Comparison of ENCODE assay signal across 10 cellular contexts in genomic region chr3:15305366-15305844, GRCh38. TPM values are rescaled to one million over a fixed set of nuclear protein-coding genes. Genes with fewer than 3 reads are reported as not detected.
DNase-seq lines count a peak whose midpoint lies in the region; ATAC-seq and TF ChIP-seq lines count a peak whose summit lies in the region.
"Had no signal": no experiment of that assay in that cellular context is flagged by ENCODE, and none has a peak within 500 bp of the region (broad histone marks: within the 10 kb centered on the region; RNA-seq: fewer than 3 reads in every experiment).

No MANE protein-coding gene starts in this region.

- H3K27me3 ChIP-seq in sigmoid colon = no peaks in the 10 kb centered on the region

- H3K36me3 ChIP-seq in OCI-LY7 (ENCODE audit: insufficient read depth, low read length) (peaks cover 39% of the 10 kb centered on the region; the same call in 1 of the 2 replicates), sigmoid colon (peaks cover 0 to 10% (median 0%) of the 10 kb centered on the region in 4 donors)

- BruUV-seq in OCI-LY7 (replicated peaks; lab: Mats Ljungman, UMichigan) = no TSS peak

- ATAC-seq in esophagus mucosa = peak; percentile 31
- ATAC-seq in GM21576 (IDR thresholded peaks at IDR 0.05; ENCODE audit: unreplicated experiment) = no peak
- ATAC-seq: sciatic nerve had no signal

- no peak overlapping the region for H3K4me2 ChIP-seq in OCI-LY7 (ENCODE audit: low read length)

- H4K20me1 ChIP-seq in OCI-LY7 (ENCODE audit: insufficient read depth, low read length) = no peaks in the 10 kb centered on the region

- 83 to 84% methylated on average over 6 of the region's 6 CpGs for WGBS in sigmoid colon, 2 donors

- no peaks in the 10 kb centered on the region for H3K9me2 ChIP-seq in OCI-LY7 (ENCODE audit: insufficient read depth, low read length)

- POLR2A ChIA-PET in OCI-LY7 (lab: Charles Lee) = no interaction called here

- H3K9me3 ChIP-seq in OCI-LY7 (ENCODE audit: low read length) (no peaks in the 10 kb centered on the region), sigmoid colon (peaks cover 0 to 1% (median 0%) of the 10 kb centered on the region in 4 donors)

- no peaks in the 10 kb centered on the region for H3K79me2 ChIP-seq in OCI-LY7 (ENCODE audit: insufficient read depth, low read depth, low read length)

- intact Hi-C loops in OCI-LY7 (cut with micrococcal nuclease; ENCODE audit: unreplicated experiment) = no loop called here
- intact Hi-C loops in sigmoid colon (cut with DNase I) = no loop called here

- CTCF ChIA-PET in OCI-LY7 (lab: Charles Lee; ENCODE audit: unreplicated experiment) = no interaction called here

- TF ChIP-seq POLR2A in sigmoid colon (IDR thresholded peaks at IDR 0.05) = no peak

- TF ChIP-seq EP300 in sigmoid colon (IDR thresholded peaks at IDR 0.05) = no peak

- no peak overlapping the region for H2AFZ ChIP-seq in OCI-LY7 (ENCODE audit: low read length)

- TF ChIP-seq CTCF in OCI-LY7 (conservative IDR thresholded peaks at IDR 0.05; ENCODE audit: low read length) (peak; percentile 44; the same call in 1 of the 2 replicates), sigmoid colon (IDR thresholded peaks at IDR 0.05) (peak in 1 of 4 experiments; percentile 11)

- DNase-seq in NCI-H510A (lab: John Stamatoyannopoulos, UW) (peak; percentile 15), NCI-H510A treated with DMSO at 0.1 percent for 48 hours (lab: John Stamatoyannopoulos, UW) (no peak), OCI-LY7 (ENCODE audit: low spot score) (no peak), sigmoid colon (peak; percentile 56), DMS153 treated with DMSO at 0.1 percent for 48 hours (lab: John Stamatoyannopoulos, UW; ENCODE audit: unreplicated experiment) (no peak), cortex of kidney (lab: John Stamatoyannopoulos, UW) (no peak)

- H3K27ac ChIP-seq in OCI-LY7 (ENCODE audit: low read depth, low read length, poor library complexity, severe bottlenecking) (no peak overlapping the region), sigmoid colon (no peak overlapping the region)
- H3K27ac ChIP-seq: epithelial cell of prostate had no signal

- H3K4me1 ChIP-seq in OCI-LY7 (ENCODE audit: insufficient read depth, low read length, poor library complexity, severe bottlenecking) (peaks cover 5% of the 10 kb centered on the region), sigmoid colon (no peaks in the 10 kb centered on the region)

- no peak overlapping the region for H3K4me3 ChIP-seq in OCI-LY7 (ENCODE audit: low read depth, low read length, poor library complexity, severe bottlenecking)
- no peak overlapping the region for H3K4me3 ChIP-seq in sigmoid colon

RNA-seq across cellular contexts. Expression of gene SH3BP5, which starts 27.0 kb away (rescaled TPM):
- total RNA-seq in OCI-LY7 (2014; rRNA removed; shearing (Covaris generic)) = 15.1 and 15.7 TPM in 2 replicates
- total RNA-seq in OCI-LY7 (2022) = 24.8 and 31.3 TPM in 2 replicates
- total RNA-seq in esophagus mucosa = 9.3 TPM
- 10 to 100 TPM; 25.1 to 40.4 (median 31.9) TPM for total RNA-seq in sigmoid colon
- 10 to 100 TPM in 2 of 3 donors, 1 to 10 TPM in 1; 5.5 to 31.2 (median 21.6) TPM for polyA plus RNA-seq in sigmoid colon

Comparison
In these comparisons a context has a peak if more than half of its experiments do, and no peak if none do; other contexts are left out.
1. DNase-seq: peak in NCI-H510A (single experiment) and sigmoid colon (single experiment); none in NCI-H510A treated with DMSO at 0.1 percent for 48 hours (single experiment), OCI-LY7 (single experiment), DMS153 treated with DMSO at 0.1 percent for 48 hours (single experiment) and cortex of kidney (single experiment).